In the genomic region with DNA sequence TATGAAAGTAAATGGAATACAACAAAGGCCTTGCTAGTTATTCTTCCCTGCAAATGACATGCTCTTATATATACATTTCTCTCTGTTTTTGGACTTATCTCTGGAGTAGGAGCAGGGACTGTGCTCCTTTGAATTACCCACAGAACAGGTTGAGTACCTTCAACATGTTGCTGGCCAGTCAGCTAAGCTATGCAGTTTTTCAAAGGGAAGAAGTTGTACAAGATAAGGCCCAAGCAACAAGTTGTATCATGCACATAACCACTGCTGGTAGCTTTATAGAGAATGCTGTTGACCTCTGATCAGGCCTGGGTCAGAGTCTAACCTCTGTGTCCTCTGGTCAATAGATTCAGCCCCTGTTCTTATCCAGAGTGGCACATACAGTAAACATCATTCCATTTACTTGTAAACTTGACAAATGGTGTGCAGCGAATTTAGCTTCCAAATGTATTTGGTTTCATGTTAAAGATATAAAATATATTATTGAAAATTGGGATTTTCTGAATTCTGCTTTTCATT, we compare ENCODE assay signal across 16 cellular contexts.
A peak's percentile ranks its signal among the peaks of the same experiment; 100 is the strongest.
DNase-seq lines count a peak whose midpoint lies in the region; FAIRE-seq and TF ChIP-seq lines count a peak whose summit lies in the region.
"Had no signal": no experiment of that assay in that cellular context is flagged by ENCODE, and none has a peak within 500 bp of the region (broad histone marks: within the 10 kb centered on the region; RNA-seq: fewer than 3 reads in every experiment).

No MANE protein-coding gene starts in this region.

- no peak overlapping the region for H2BK5ac ChIP-seq in trophoblast cell (ENCODE audit: low read depth, low read length, poor library complexity)

- H3K79me2 ChIP-seq in keratinocyte (ENCODE audit: control insufficient read depth, insufficient read depth, low read length) = no peaks in the 10 kb centered on the region
- no peaks in the 10 kb centered on the region for H3K79me2 ChIP-seq in trophoblast cell (ENCODE audit: control insufficient read depth, insufficient read depth, low read length, poor library complexity)

- dilution Hi-C loops in keratinocyte (cut with MboI; ENCODE audit: extremely low pct_ligation_motif_present, low sequenced_read_pairs) = no loop called here

- no peak overlapping the region for H2BK120ac ChIP-seq in trophoblast cell (ENCODE audit: insufficient read depth, low read length, poor library complexity)

- whole genome bisulfite sequencing in trophoblast cell (ENCODE audit: extremely low coverage, insufficient coverage, insufficient read length) = no CpG with 5 or more reads among the region's 1 CpG
- WGBS in adrenal gland, 4 donors = 92 to 95% (median 94%) methylated on average over 1 of the region's 1 CpG

- no peaks in the 10 kb centered on the region for H4K20me1 ChIP-seq in keratinocyte (ENCODE audit: control insufficient read depth, extremely low read depth, insufficient read depth, low read length)
- H4K20me1 ChIP-seq: BLaER1 treated with 17β-estradiol and CSF1 and Interleukin-3, amounts not matched to agents 10 nM and 100 nM had no signal

- no peak overlapping the region for H2BK12ac ChIP-seq in trophoblast cell (ENCODE audit: low read length)

- H4K91ac ChIP-seq in trophoblast cell (ENCODE audit: low read depth, low read length) = no peak overlapping the region

- TF ChIP-seq POLR2A in adrenal gland (IDR thresholded peaks at IDR 0.05) = no peak

- H3K36me3 ChIP-seq in bronchial epithelial cell (ENCODE audit: control insufficient read depth, insufficient read depth, low read length) (no peaks in the 10 kb centered on the region), keratinocyte (ENCODE audit: control insufficient read depth in 2 of 2, extremely low read depth in 1 of 2, insufficient read depth in 2 of 2, low read length in 2 of 2) (no peaks in the 10 kb centered on the region), trophoblast cell (ENCODE audit: control insufficient read depth in 1 of 2, insufficient read depth in 2 of 2, low read length in 2 of 2) (no peaks in the 10 kb centered on the region), adrenal gland (replicated peaks in 1 of 2) (no peaks in the 10 kb centered on the region)
- H3K36me3 ChIP-seq: BLaER1 treated with 17β-estradiol and CSF1 and Interleukin-3, amounts not matched to agents 10 nM and 100 nM; HAP-1 had no signal

- H3K4me1 ChIP-seq in keratinocyte (ENCODE audit: control insufficient read depth, extremely low read depth, insufficient read depth, low read length) (peaks cover 10% of the 10 kb centered on the region), trophoblast cell (ENCODE audit: control insufficient read depth in 1 of 2, insufficient read depth in 2 of 2, low read length in 2 of 2) (no peaks in the 10 kb centered on the region), adrenal gland (replicated peaks in 1 of 2) (no peaks in the 10 kb centered on the region)
- H3K4me1 ChIP-seq: HAP-1 had no signal

- H2AFZ ChIP-seq in keratinocyte (ENCODE audit: control insufficient read depth, low read length) = no peak overlapping the region
- H2AFZ ChIP-seq in trophoblast cell (ENCODE audit: insufficient read depth, low read length, poor library complexity) = no peak overlapping the region
- H2AFZ ChIP-seq: GM23248 had no signal

- no peak overlapping the region for H3K23ac ChIP-seq in trophoblast cell (ENCODE audit: low read length)

- DNase-seq in HTR-8/SVneo (ENCODE audit: insufficient read length, low spot score) (no peak), bronchial epithelial cell (ENCODE audit: low read depth) (peak; percentile 42), keratinocyte (ENCODE audit: low read depth, low spot score) (no peak), trophoblast cell (peak; percentile 25 to 72), adrenal gland (no peak), CD1c-positive myeloid dendritic cell (ENCODE audit: extremely low spot score) (no peak)
- DNase-seq: CD4-positive, CD25-positive, alpha-beta regulatory T cell; CD8-positive, alpha-beta memory T cell; COR-L47; DMS 273 treated with DMSO at 0.1 percent for 48 hours; GM23248 had no signal

- H3K9ac ChIP-seq in keratinocyte (ENCODE audit: control insufficient read depth, extremely low read depth, insufficient read depth, low read length) (no peak overlapping the region), trophoblast cell (ENCODE audit: low read length) (no peak overlapping the region)
- H3K9ac ChIP-seq: BLaER1 treated with 17β-estradiol and CSF1 and Interleukin-3, amounts not matched to agents 10 nM and 100 nM; GM23248 had no signal

- no peak overlapping the region for H3K18ac ChIP-seq in trophoblast cell (ENCODE audit: low read length)

- H3K9me1 ChIP-seq in keratinocyte (ENCODE audit: control insufficient read depth, extremely low read depth, insufficient read depth, low read length) = no peaks in the 10 kb centered on the region

- H2AK5ac ChIP-seq in trophoblast cell (ENCODE audit: low read length) = no peak overlapping the region

- H3K4me3 ChIP-seq in bronchial epithelial cell (ENCODE audit: low read depth, low read length) = no peak overlapping the region
- peak overlapping the region in 1 of 3 experiments; percentile 19 for H3K4me3 ChIP-seq in keratinocyte (ENCODE audit: control insufficient read depth in 2 of 3, extremely low read depth in 1 of 3, insufficient read depth in 2 of 3, low read depth in 1 of 3, low read length in 3 of 3)
- no peak overlapping the region for H3K4me3 ChIP-seq in trophoblast cell (ENCODE audit: low read depth, low read length)
- H3K4me3 ChIP-seq in adrenal gland = no peak overlapping the region
- H3K4me3 ChIP-seq: BLaER1 treated with 17β-estradiol and CSF1 and Interleukin-3, amounts not matched to agents 10 nM and 100 nM; GM23248; HAP-1 had no signal

- H3K9me3 ChIP-seq in keratinocyte (ENCODE audit: control insufficient read depth, low read depth, low read length) (no peaks in the 10 kb centered on the region), trophoblast cell (ENCODE audit: insufficient read depth, low read depth, low read length) (no peaks in the 10 kb centered on the region), adrenal gland (replicated peaks in 1 of 3) (no peaks in the 10 kb centered on the region)
- H3K9me3 ChIP-seq: BLaER1 treated with 17β-estradiol and CSF1 and Interleukin-3, amounts not matched to agents 10 nM and 100 nM; HAP-1 had no signal

- no peaks in the 10 kb centered on the region for H3K27me3 ChIP-seq in bronchial epithelial cell (ENCODE audit: control insufficient read depth, insufficient read depth, low read length)
- H3K27me3 ChIP-seq in keratinocyte (ENCODE audit: control insufficient read depth, extremely low read depth, insufficient read depth, low read length) = no peaks in the 10 kb centered on the region
- no peaks in the 10 kb centered on the region for H3K27me3 ChIP-seq in trophoblast cell (ENCODE audit: insufficient read depth, low read length)
- H3K27me3 ChIP-seq in adrenal gland = no peaks in the 10 kb centered on the region
- H3K27me3 ChIP-seq: BLaER1 treated with 17β-estradiol and CSF1 and Interleukin-3, amounts not matched to agents 10 nM and 100 nM had no signal

- intact Hi-C loops in adrenal gland (cut with DNase I) = no loop called here

- H4K12ac ChIP-seq in trophoblast cell (ENCODE audit: low read depth, low read length) = no peak overlapping the region

- H3K27ac ChIP-seq in keratinocyte (ENCODE audit: control insufficient read depth, insufficient read depth, low read length) (no peak overlapping the region), trophoblast cell (ENCODE audit: low read depth, low read length) (no peak overlapping the region), adrenal gland (no peak overlapping the region)
- H3K27ac ChIP-seq: BLaER1 treated with 17β-estradiol and CSF1 and Interleukin-3, amounts not matched to agents 10 nM and 100 nM; GM23248 had no signal

- H4K8ac ChIP-seq in trophoblast cell (ENCODE audit: low read depth, low read length) = no peak overlapping the region

- H3K4me2 ChIP-seq in keratinocyte (ENCODE audit: control insufficient read depth, extremely low read depth, insufficient read depth, low read depth, low read length) (peak overlapping the region; percentile 61), trophoblast cell (ENCODE audit: low read length) (no peak overlapping the region)
- H3K4me2 ChIP-seq: BLaER1 treated with 17β-estradiol and CSF1 and Interleukin-3, amounts not matched to agents 10 nM and 100 nM had no signal

- no peak for TF ChIP-seq CTCF in bronchial epithelial cell (IDR thresholded peaks at IDR 0.05; ENCODE audit: insufficient read depth, low read length, severe bottlenecking)
- TF ChIP-seq CTCF in keratinocyte (optimal IDR thresholded peaks at IDR 0.05 in 1 of 3, IDR thresholded peaks at IDR 0.05 in 1 of 3, conservative IDR thresholded peaks at IDR 0.05 in 1 of 3; ENCODE audit: extremely low read depth in 1 of 3, insufficient read depth in 2 of 3, low read length in 3 of 3) = no peak
- no peak for TF ChIP-seq CTCF in adrenal gland (IDR thresholded peaks at IDR 0.05)

- FAIRE-seq in HTR-8/SVneo (lab: Jason Lieb, UNC) (peak; percentile 36), bronchial epithelial cell (lab: Jason Lieb, UNC) (no peak), keratinocyte (lab: Jason Lieb, UNC) (peak; percentile 87)
- FAIRE-seq: G401.6, GM12892, GM18507 had no signal

- H3K14ac ChIP-seq in trophoblast cell (ENCODE audit: low read length) = no peak overlapping the region

- H3K4ac ChIP-seq in trophoblast cell (ENCODE audit: low read depth, low read length) = no peak overlapping the region

- peaks cover 3% of the 10 kb centered on the region for H3K79me1 ChIP-seq in trophoblast cell (ENCODE audit: low read length)

Comparison
In these comparisons a context has a peak if more than half of its experiments do, and no peak if none do; other contexts are left out.
1. DNase-seq: peak in bronchial epithelial cell (single experiment) and trophoblast cell (2 of 2); none in HTR-8/SVneo (single experiment), keratinocyte (single experiment), adrenal gland (0 of 7) and CD1c-positive myeloid dendritic cell (single experiment).